Comparison of ENCODE assay signal across 18 cellular contexts in the genomic region with DNA sequence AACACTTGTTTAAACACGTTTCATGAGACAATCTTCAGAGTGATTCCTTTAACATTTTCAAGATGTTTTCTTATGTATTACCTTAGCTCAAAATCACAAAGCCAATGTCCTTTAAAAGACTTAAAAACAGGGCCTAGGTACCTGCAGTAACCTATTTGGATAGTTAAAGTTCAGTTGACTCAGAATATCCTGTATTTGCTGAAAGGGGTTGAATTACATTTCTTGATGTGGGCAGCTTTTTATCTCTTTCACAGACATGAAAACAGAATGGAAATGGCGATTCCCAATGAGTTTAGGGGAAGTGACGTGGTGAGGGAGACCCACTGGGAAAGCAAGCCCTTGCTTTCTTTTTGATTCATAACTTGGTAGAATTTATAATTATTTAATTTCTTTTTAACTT.
DNase-seq lines count a peak whose midpoint lies in the region; ATAC-seq, FAIRE-seq and TF ChIP-seq lines count a peak whose summit lies in the region.
"Had no signal": no experiment of that assay in that cellular context is flagged by ENCODE, and none has a peak within 500 bp of the region (broad histone marks: within the 10 kb centered on the region; RNA-seq: fewer than 3 reads in every experiment).

No MANE protein-coding gene starts in this region.

- WGBS in HepG2 (ENCODE audit: low lambda C conversion rate): 42% methylated on average over 3 of the region's 3 CpGs
- 93% methylated on average over 3 of the region's 3 CpGs for WGBS in right lobe of liver (ENCODE audit: insufficient coverage, low coverage, low lambda C conversion rate, missing lambda C conversion rate)
- 86 to 92% (median 87%) methylated on average over 3 of the region's 3 CpGs for WGBS in ovary, 3 donors

- peak overlapping the region; percentile 10 for H3K4me2 ChIP-seq in HepG2 (ENCODE audit: low read depth, low read length)
- no peak overlapping the region for H3K4me2 ChIP-seq in keratinocyte (ENCODE audit: control insufficient read depth, extremely low read depth, insufficient read depth, low read depth, low read length)

- H3K27me3 ChIP-seq in HepG2 (ENCODE audit: control insufficient read depth in 1 of 2, insufficient read depth in 2 of 2, low read length in 2 of 2) (no peaks in the 10 kb centered on the region; a peak in 1 of 5 replicates), right lobe of liver (no peaks in the 10 kb centered on the region), keratinocyte (ENCODE audit: control insufficient read depth, extremely low read depth, insufficient read depth, low read length) (peaks cover 3% of the 10 kb centered on the region), ovary (no peaks in the 10 kb centered on the region)

- dilution Hi-C loops in keratinocyte (cut with MboI; ENCODE audit: extremely low pct_ligation_motif_present, low sequenced_read_pairs): no loop called here

- intact Hi-C loops in HepG2 (cut with micrococcal nuclease; ENCODE audit: unreplicated experiment) (no loop called here), right lobe of liver (cut with DNase I) (no loop called here), ovary (cut with DNase I) (no loop called here)

- CTCF ChIA-PET in HepG2 (lab: Yijun Ruan, JAX; ENCODE audit: low intra/inter-chr PET ratio, low total read pairs): no interaction called here

- TF ChIP-seq POLR2A in HepG2 (IDR thresholded peaks at IDR 0.05; ENCODE audit: insufficient read depth in 1 of 2, low read depth in 2 of 2, low read length in 2 of 2) (no peak), right lobe of liver (IDR thresholded peaks at IDR 0.05) (no peak), ovary (IDR thresholded peaks at IDR 0.05) (no peak)

- no TSS peak for BruUV-seq in HepG2 (replicated peaks; lab: Mats Ljungman, UMichigan)

- DNase-seq in HepG2 (ENCODE audit: low spot score) (peak; percentile 38), right lobe of liver (no peak), keratinocyte (ENCODE audit: low read depth, low spot score) (no peak), ovary (no peak)
- DNase-seq in Jurkat, Clone E6-1 (ENCODE audit: low read depth, low spot score): peak; percentile 3
- DNase-seq: C1 segment of cervical spinal cord; CD4-positive, alpha-beta memory T cell; COR-L47; DMS79 had no signal

- H3K4me3 ChIP-seq in HepG2 (replicated peaks in 1 of 3; ENCODE audit: insufficient read depth in 1 of 3, low read depth in 2 of 3, low read length in 3 of 3) (no peak overlapping the region), right lobe of liver (no peak overlapping the region), keratinocyte (ENCODE audit: control insufficient read depth in 2 of 3, extremely low read depth in 1 of 3, insufficient read depth in 2 of 3, low read depth in 1 of 3, low read length in 3 of 3) (no peak overlapping the region), ovary (no peak overlapping the region)
- no peak overlapping the region for H3K4me3 ChIP-seq in Jurkat, Clone E6-1 (ENCODE audit: low read length)
- H3K4me3 ChIP-seq: GM12878, HAP-1, K562 had no signal

- no peaks in the 10 kb centered on the region for H3K36me3 ChIP-seq in HepG2 (replicated peaks in 1 of 2; ENCODE audit: control insufficient read depth in 1 of 2, insufficient read depth in 2 of 2, low read length in 2 of 2)
- H3K36me3 ChIP-seq in right lobe of liver: no peaks in the 10 kb centered on the region
- H3K36me3 ChIP-seq in keratinocyte (ENCODE audit: control insufficient read depth in 2 of 2, extremely low read depth in 1 of 2, insufficient read depth in 2 of 2, low read length in 2 of 2): no peaks in the 10 kb centered on the region
- no peaks in the 10 kb centered on the region for H3K36me3 ChIP-seq in ovary
- H3K36me3 ChIP-seq: HAP-1 had no signal

- H3K9ac ChIP-seq in HepG2 (ENCODE audit: insufficient read depth, low read depth, low read length) (no peak overlapping the region), keratinocyte (ENCODE audit: control insufficient read depth, extremely low read depth, insufficient read depth, low read length) (no peak overlapping the region)

- TF ChIP-seq RAD21 in HepG2 (CRISPR knock-in tag; IDR thresholded peaks at IDR 0.05): no peak

- POLR2A ChIA-PET in HepG2 (lab: Yijun Ruan, JAX): no interaction called here

- no peak overlapping the region for H3K27ac ChIP-seq in HepG2 (ENCODE audit: extremely low read length, insufficient read depth, low read length)
- no peak overlapping the region for H3K27ac ChIP-seq in right lobe of liver
- no peak overlapping the region for H3K27ac ChIP-seq in keratinocyte (ENCODE audit: control insufficient read depth, insufficient read depth, low read length)
- no peak overlapping the region for H3K27ac ChIP-seq in ovary

- no peak overlapping the region for H2AFZ ChIP-seq in HepG2 (ENCODE audit: low read length)
- no peak overlapping the region for H2AFZ ChIP-seq in keratinocyte (ENCODE audit: control insufficient read depth, low read length)

- no peaks in the 10 kb centered on the region for H4K20me1 ChIP-seq in HepG2 (ENCODE audit: insufficient read depth, low read length)
- H4K20me1 ChIP-seq in keratinocyte (ENCODE audit: control insufficient read depth, extremely low read depth, insufficient read depth, low read length): no peaks in the 10 kb centered on the region

- peaks cover 47% of the 10 kb centered on the region for H3K4me1 ChIP-seq in HepG2 (ENCODE audit: insufficient read depth, low read length)
- H3K4me1 ChIP-seq in right lobe of liver: no peaks in the 10 kb centered on the region
- H3K4me1 ChIP-seq in keratinocyte (ENCODE audit: control insufficient read depth, extremely low read depth, insufficient read depth, low read length): no peaks in the 10 kb centered on the region
- no peaks in the 10 kb centered on the region for H3K4me1 ChIP-seq in ovary (ENCODE audit: insufficient read depth)
- H3K4me1 ChIP-seq: HAP-1 had no signal

- TF ChIP-seq CTCF in HepG2 (CRISPR knock-in tag; IDR thresholded peaks at IDR 0.05): no peak
- no peak for TF ChIP-seq CTCF in right lobe of liver (IDR thresholded peaks at IDR 0.05)
- TF ChIP-seq CTCF in keratinocyte (optimal IDR thresholded peaks at IDR 0.05 in 1 of 3, IDR thresholded peaks at IDR 0.05 in 1 of 3, conservative IDR thresholded peaks at IDR 0.05 in 1 of 3; ENCODE audit: extremely low read depth in 1 of 3, insufficient read depth in 2 of 3, low read length in 3 of 3): no peak
- TF ChIP-seq CTCF in ovary (IDR thresholded peaks at IDR 0.05): no peak

- in situ Hi-C loops in HepG2 (cut with HindIII; ENCODE audit: extremely low pct_ligation_motif_present, low pct_unique_long_range_greater_than_20kb): no loop called here

- H3K9me3 ChIP-seq in HepG2 (ENCODE audit: low read length) (no peaks in the 10 kb centered on the region), right lobe of liver (no peaks in the 10 kb centered on the region), keratinocyte (ENCODE audit: control insufficient read depth, low read depth, low read length) (no peaks in the 10 kb centered on the region), ovary (no peaks in the 10 kb centered on the region)
- H3K9me3 ChIP-seq: HAP-1 had no signal

- H3K79me2 ChIP-seq in HepG2 (ENCODE audit: insufficient read depth, low read length): no peaks in the 10 kb centered on the region
- no peaks in the 10 kb centered on the region for H3K79me2 ChIP-seq in keratinocyte (ENCODE audit: control insufficient read depth, insufficient read depth, low read length)

- no peak for ATAC-seq in HepG2
- ATAC-seq in right lobe of liver: no peak
- ATAC-seq in GM18867 (IDR thresholded peaks at IDR 0.05; ENCODE audit: unreplicated experiment): no peak
- ATAC-seq in HG03460 (IDR thresholded peaks at IDR 0.05; ENCODE audit: unreplicated experiment): no peak
- ATAC-seq: GM12878, K562 had no signal

- no peaks in the 10 kb centered on the region for H3K9me1 ChIP-seq in keratinocyte (ENCODE audit: control insufficient read depth, extremely low read depth, insufficient read depth, low read length)

- FAIRE-seq in HepG2 (lab: Jason Lieb, UNC): no peak
- FAIRE-seq in keratinocyte (lab: Jason Lieb, UNC): peak; percentile 44
- FAIRE-seq: A204.1, D721Med, GM12878, GM18507, H1, K562 had no signal

- TF ChIP-seq EP300 in HepG2 (IDR thresholded peaks at IDR 0.05; ENCODE audit: low read depth in 2 of 2, low read length in 2 of 2) (no peak; a peak in 1 of 4 replicates), HepG2 (CRISPR knock-in tag; IDR thresholded peaks at IDR 0.05; ENCODE audit: borderline replicate concordance) (no peak), ovary (IDR thresholded peaks at IDR 0.05) (no peak)

TF ChIP-seq in HepG2, 621 proteins besides CTCF, POLR2A, EP300 and RAD21 (continues in another document):
- TF ChIP-seq, protein P1, sequence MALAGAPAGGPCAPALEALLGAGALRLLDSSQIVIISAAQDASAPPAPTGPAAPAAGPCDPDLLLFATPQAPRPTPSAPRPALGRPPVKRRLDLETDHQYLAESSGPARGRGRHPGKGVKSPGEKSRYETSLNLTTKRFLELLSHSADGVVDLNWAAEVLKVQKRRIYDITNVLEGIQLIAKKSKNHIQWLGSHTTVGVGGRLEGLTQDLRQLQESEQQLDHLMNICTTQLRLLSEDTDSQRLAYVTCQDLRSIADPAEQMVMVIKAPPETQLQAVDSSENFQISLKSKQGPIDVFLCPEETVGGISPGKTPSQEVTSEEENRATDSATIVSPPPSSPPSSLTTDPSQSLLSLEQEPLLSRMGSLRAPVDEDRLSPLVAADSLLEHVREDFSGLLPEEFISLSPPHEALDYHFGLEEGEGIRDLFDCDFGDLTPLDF (CRISPR knock-in tag; IDR thresholded peaks at IDR 0.05): no peak
- TF ChIP-seq HNF4A (CRISPR knock-in tag; IDR thresholded peaks at IDR 0.05) (0 out of 2 replicates have a peak, but pooled peaks have one; percentile 5), SIX1 (CRISPR knock-in tag; IDR thresholded peaks at IDR 0.05; ENCODE audit: borderline replicate concordance) (peak; percentile 83)

Comparison
In these comparisons a context has a peak if more than half of its experiments do, and no peak if none do; other contexts are left out.
1. DNase-seq: peak in HepG2 (single experiment) and Jurkat, Clone E6-1 (single experiment); none in right lobe of liver (0 of 3), keratinocyte (single experiment) and ovary (0 of 5).